Comparison of ENCODE assay signal across 8 cellular contexts in genomic region chr10:60778214-60778977, GRCh38. TPM values are rescaled to one million over a fixed set of nuclear protein-coding genes. Genes with fewer than 3 reads are reported as not detected.
DNase-seq lines count a peak whose midpoint lies in the region; FAIRE-seq and TF ChIP-seq lines count a peak whose summit lies in the region.

Gene CDK1 (plus strand): TSS chr10:60778478. CDS start chr10:60780166, 1,688 bp downstream.

- H2BK5ac ChIP-seq in H1 (ENCODE audit: low read depth, low read length) (peak within 1 kb of the TSS; percentile 83; the same call in 1 of the 2 replicates), mesenchymal stem cell (ENCODE audit: low read depth, low read length, poor library complexity, severe bottlenecking) (no peak within 1 kb of the TSS)

- H3K27ac ChIP-seq in H1 (ENCODE audit: low read depth, low read length) (peak within 1 kb of the TSS; percentile 89), mesenchymal stem cell (ENCODE audit: low read length, poor library complexity, severe bottlenecking) (peak within 1 kb of the TSS; percentile 38)

- H2AFZ ChIP-seq in H1 (ENCODE audit: low read length), result peak within 1 kb of the TSS; percentile 97
- peak within 1 kb of the TSS; percentile 71 for H2AFZ ChIP-seq in mesenchymal stem cell (ENCODE audit: low read depth, low read length)

- TF ChIP-seq CTCF in GM20000 (IDR thresholded peaks at IDR 0.05; ENCODE audit: extremely low read depth, missing control alignments), result no peak
- TF ChIP-seq CTCF in H1 (IDR thresholded peaks at IDR 0.05; ENCODE audit: control extremely low read depth in 1 of 3, insufficient read depth in 1 of 3, low read depth in 1 of 3, low read length in 3 of 3), result no peak

- CTCF ChIA-PET in activated CD8-positive, alpha-beta memory T cell treated with anti-CD3 and anti-CD28 coated beads for 36 hours (lab: Charles Lee), result no interaction called here
- CTCF ChIA-PET in H1 (lab: Charles Lee; ENCODE audit: partially characterized antibody), result interaction anchor here (0.7 to 1.9 kb wide), 3 partner anchors 10 to 325 kb away, joined by 3 to 6 read pairs (median 3); no protein-coding TSS in a partner anchor

- peaks cover 2 to 6% of the 10 kb centered on the region in 2 experiments for H4K20me1 ChIP-seq in H1 (replicated peaks in 1 of 2; ENCODE audit: control insufficient read depth in 1 of 2, insufficient read depth in 2 of 2, low read length in 2 of 2)

- whole genome bisulfite sequencing in H1 (ENCODE audit: extremely low coverage in 1 of 2, insufficient coverage in 1 of 2, insufficient read length in 1 of 2, insufficient replicate concordance in 2 of 2, low coverage in 1 of 2, low lambda C conversion rate in 2 of 2, missing lambda C conversion rate in 1 of 2), 2 experiments, result 0% methylated on average over 46 of the region's 59 CpGs; no CpG with 5 or more reads in 1 of the 2 experiments
- under 1% methylated on average over 56 of the region's 59 CpGs for WGBS in mesenchymal stem cell

- no peak within 1 kb of the TSS for H2AK5ac ChIP-seq in H1 (ENCODE audit: low read depth, low read length)
- H2AK5ac ChIP-seq in mesenchymal stem cell (ENCODE audit: low read length, severe bottlenecking), result no peak within 1 kb of the TSS

- no peak within 1 kb of the TSS for H2BK15ac ChIP-seq in H1 (ENCODE audit: low read length)
- H2BK15ac ChIP-seq in mesenchymal stem cell (ENCODE audit: low read depth, poor library complexity, severe bottlenecking), result no peak within 1 kb of the TSS

- H3K79me1 ChIP-seq in H1 (ENCODE audit: low read depth, low read length) (no peaks in the 10 kb centered on the region), mesenchymal stem cell (replicated peaks; ENCODE audit: low read length, poor library complexity, severe bottlenecking) (no peaks in the 10 kb centered on the region)

- H3K4me3 ChIP-seq in H1 (ENCODE audit: extremely low read depth in 1 of 4, insufficient read depth in 2 of 4, low read depth in 3 of 4, low read length in 4 of 4) (peak within 1 kb of the TSS; percentile 80 to 99 (median 82)), mesenchymal stem cell (ENCODE audit: insufficient read depth in 1 of 2, low read depth in 1 of 2, low read length in 2 of 2) (peak within 1 kb of the TSS; percentile 65 to 88)

- H4K5ac ChIP-seq in H1 (ENCODE audit: insufficient read length, low read depth, low read length), result peak within 1 kb of the TSS; percentile 50

- H3K4me2 ChIP-seq in H1 (ENCODE audit: insufficient read depth in 1 of 2, low read depth in 2 of 2, low read length in 2 of 2), result peak within 1 kb of the TSS; percentile 61 to 69
- H3K4me2 ChIP-seq in mesenchymal stem cell (ENCODE audit: low read length, poor library complexity, severe bottlenecking), result peak within 1 kb of the TSS; percentile 100

- H2BK12ac ChIP-seq in H1 (ENCODE audit: low read depth, low read length) (no peak within 1 kb of the TSS), mesenchymal stem cell (ENCODE audit: low read length in 2 of 2) (peak within 1 kb of the TSS in 1 of 2 experiments; percentile 11)

- H3K23me2 ChIP-seq in H1 (ENCODE audit: low read depth, low read length), result no peaks in the 10 kb centered on the region

- H3K18ac ChIP-seq in H1 (ENCODE audit: extremely low read depth, low read length) (peak within 1 kb of the TSS; percentile 88; the same call in 1 of the 2 replicates), mesenchymal stem cell (ENCODE audit: low read depth in 1 of 2, low read length in 2 of 2) (peak within 1 kb of the TSS; percentile 43 to 62)

- peak within 1 kb of the TSS; percentile 51 for H4K91ac ChIP-seq in H1 (replicated peaks; ENCODE audit: insufficient read length, low read length)
- H4K91ac ChIP-seq in mesenchymal stem cell (ENCODE audit: low read length), result no peak within 1 kb of the TSS

- no peak for TF ChIP-seq RAD21 in H1 (IDR thresholded peaks at IDR 0.05 in 1 of 2, conservative IDR thresholded peaks at IDR 0.05 in 1 of 2; ENCODE audit: low read depth in 2 of 2, low read length in 2 of 2)

- no peak for TF ChIP-seq EP300 in H1 (IDR thresholded peaks at IDR 0.05; ENCODE audit: borderline replicate concordance in 1 of 2, low read depth in 2 of 2, low read length in 2 of 2)

- POLR2A ChIA-PET in activated CD8-positive, alpha-beta memory T cell treated with anti-CD3 and anti-CD28 coated beads for 36 hours (lab: Charles Lee), result interaction anchor here (0.5 kb wide), 1 partner anchor 1411 kb away, joined by 4 read pairs; no protein-coding TSS in a partner anchor
- POLR2A ChIA-PET in H1 (lab: Charles Lee; ENCODE audit: partially characterized antibody), result interaction anchor here (0.6 to 3.7 kb wide), 15 partner anchors 10 to 907 kb away, joined by 3 to 24 read pairs (median 4); no protein-coding TSS in a partner anchor

- H3K14ac ChIP-seq in H1 (ENCODE audit: insufficient read length) (no peak within 1 kb of the TSS), mesenchymal stem cell (ENCODE audit: low read length in 2 of 2) (no peak within 1 kb of the TSS)

- H3K36me3 ChIP-seq in H1 (ENCODE audit: control insufficient read depth in 2 of 4, insufficient read depth in 4 of 4, low read length in 3 of 4) (peaks cover 0 to 33% (median 4%) of the 10 kb centered on the region in 4 experiments; a peak in 5 of 8 replicates), mesenchymal stem cell (ENCODE audit: control insufficient read depth in 1 of 2, insufficient read depth in 2 of 2, low read depth in 1 of 2, low read length in 2 of 2) (no peaks in the 10 kb centered on the region)

- H4K8ac ChIP-seq in H1 (ENCODE audit: extremely low read depth, insufficient read depth, low read length), result peak within 1 kb of the TSS; percentile 77; the same call in 1 of the 2 replicates
- peak within 1 kb of the TSS; percentile 85 for H4K8ac ChIP-seq in mesenchymal stem cell (ENCODE audit: low read length)

- H3K56ac ChIP-seq in H1 (replicated peaks; ENCODE audit: insufficient read length, low read depth, low read length), result peak within 1 kb of the TSS; percentile 94

- peaks cover 19 to 48% of the 10 kb centered on the region in 2 experiments; a peak in 3 of 4 replicates for H3K79me2 ChIP-seq in H1 (ENCODE audit: control insufficient read depth in 1 of 2, insufficient read depth in 2 of 2, low read length in 2 of 2)

- no peaks in the 10 kb centered on the region for H3K27me3 ChIP-seq in H1 (replicated peaks in 1 of 4; ENCODE audit: control insufficient read depth in 3 of 4, extremely low read depth in 1 of 4, insufficient read depth in 3 of 4, low read length in 3 of 4)
- no peaks in the 10 kb centered on the region for H3K27me3 ChIP-seq in mesenchymal stem cell (ENCODE audit: control insufficient read depth in 1 of 2, insufficient read depth in 1 of 2, low read length in 2 of 2)

- H3K4me1 ChIP-seq in H1 (replicated peaks in 1 of 4; ENCODE audit: control insufficient read depth in 3 of 4, insufficient read depth in 4 of 4, low read length in 3 of 4) (peaks cover 0 to 8% (median under 1%) of the 10 kb centered on the region in 4 experiments; a peak in 2 of 7 replicates), mesenchymal stem cell (ENCODE audit: control insufficient read depth, insufficient read depth, low read depth, low read length) (peaks cover 6% of the 10 kb centered on the region)

- DNase-seq in COLO668 (lab: John Stamatoyannopoulos, UW; ENCODE audit: unreplicated experiment) (peak; percentile 96), GM20000 (ENCODE audit: low spot score) (peak; percentile 95), HT-29 (ENCODE audit: low spot score) (peak; percentile 99), NOMO-1 (lab: John Stamatoyannopoulos, UW; ENCODE audit: unreplicated experiment in 2 of 2) (peak; percentile 95 to 97), H1 (ENCODE audit: low read depth in 1 of 2, low spot score in 2 of 2) (peak; percentile 93 to 94), mesenchymal stem cell (peak; percentile 99)
- peak; percentile 85 for DNase-seq in stimulated activated CD8-positive, alpha-beta memory T cell treated with anti-CD3 and anti-CD28 coated beads, Interleukin-12 subunit alpha, Interleukin-12 subunit beta, amount 100 ng/mL, for 4 hours (ENCODE audit: low read depth)

- peak; percentile 90 to 93 for TF ChIP-seq POLR2A in H1 (IDR thresholded peaks at IDR 0.05; ENCODE audit: control extremely low read depth in 1 of 2, low read depth in 2 of 2, low read length in 2 of 2)

- H3K4ac ChIP-seq in H1 (replicated peaks; ENCODE audit: insufficient read length, low read depth, low read length) (no peak within 1 kb of the TSS), mesenchymal stem cell (ENCODE audit: low read depth in 1 of 2, low read length in 2 of 2) (peak within 1 kb of the TSS in 1 of 2 experiments; percentile 87)

- H2BK120ac ChIP-seq in H1 (replicated peaks; ENCODE audit: low read depth, low read length), result no peak within 1 kb of the TSS
- H2BK120ac ChIP-seq in mesenchymal stem cell (ENCODE audit: low read depth, low read length), result peak within 1 kb of the TSS; percentile 2

- H2BK20ac ChIP-seq in H1 (ENCODE audit: low read length), result no peak within 1 kb of the TSS

- FAIRE-seq in H1 (lab: Jason Lieb, UNC), result peak; percentile 88

- H3K9ac ChIP-seq in H1 (replicated peaks in 1 of 4; ENCODE audit: extremely low read depth in 1 of 4, low read depth in 3 of 4, low read length in 3 of 4) (peak within 1 kb of the TSS; percentile 84 to 94 (median 88)), mesenchymal stem cell (ENCODE audit: low read length) (peak within 1 kb of the TSS; percentile 94)

- no peak within 1 kb of the TSS for H3K23ac ChIP-seq in H1 (ENCODE audit: insufficient read length)
- peak within 1 kb of the TSS in 1 of 2 experiments; percentile 72 for H3K23ac ChIP-seq in mesenchymal stem cell (ENCODE audit: low read length in 2 of 2)

- no peaks in the 10 kb centered on the region for H3K9me3 ChIP-seq in H1 (ENCODE audit: insufficient read depth in 2 of 2, low read depth in 1 of 2, low read length in 1 of 2)
- no peaks in the 10 kb centered on the region for H3K9me3 ChIP-seq in mesenchymal stem cell (ENCODE audit: control insufficient read depth, low read length)

TF ChIP-seq in H1, 55 proteins besides CTCF, POLR2A, EP300 and RAD21 (continues in another document):
- no peak for TF ChIP-seq BRCA1 (IDR thresholded peaks at IDR 0.05; ENCODE audit: low read depth, low read length)

RNA-seq across cellular contexts. Expression of gene CDK1, which starts in this region (rescaled TPM):
- 36.2 and 46.5 TPM in 2 replicates for total RNA-seq in HT-29 (2014; rRNA removed; shearing (Covaris generic))
- 10 to 100 TPM; 77.5 to 78.0 TPM for total RNA-seq in activated CD8-positive, alpha-beta memory T cell treated with anti-CD3 and anti-CD28 coated beads for 36 hours
- 98.8 and 111 TPM in 2 replicates for total RNA-seq in H1 (2021; fragmentation: NEBNext Ultra II Directional; extraction: Animal tissue kit (Norgen Biotek cat#: 25700))
- 15.1 and 29.4 TPM in 2 replicates for polyA plus RNA-seq in H1 (2011; rRNA removed)
- polyA plus RNA-seq in H1 (2011; cell fraction: cytosol; rRNA removed), result 47.5 TPM
- 13.0 TPM for polyA plus RNA-seq in H1 (2011; cell fraction: nucleus; rRNA removed)
- polyA plus RNA-seq in H1 (2012, experiment 1 of 2), result 32.5 to 64.9 TPM (median 36.1 TPM) in 4 replicates
- polyA plus RNA-seq in H1 (2012, experiment 2 of 2), result 13.2 TPM
- 69.2 TPM for polyA plus RNA-seq in H1 (2013, experiment 1 of 2)
- 69.7 TPM for polyA plus RNA-seq in H1 (2013, experiment 2 of 2)
- polyA minus RNA-seq in H1 (2011; rRNA and poly(A)+ RNA removed), result 18.4 and 28.0 TPM in 2 replicates
- 18.0 TPM for polyA minus RNA-seq in H1 (2011; cell fraction: cytosol; rRNA and poly(A)+ RNA removed)
- 31.8 TPM for polyA minus RNA-seq in H1 (2011; cell fraction: nucleus; rRNA and poly(A)+ RNA removed)
- 12.3 TPM for polyA plus RNA-seq in mesenchymal stem cell (2013, experiment 1 of 2)
- 13.6 TPM for polyA plus RNA-seq in mesenchymal stem cell (2013, experiment 2 of 2)

Comparison
In these comparisons a context has a peak if more than half of its experiments do, and no peak if none do; other contexts are left out.
1. Peak in every context shown above with its lines: DNase-seq, H3K4me3 ChIP-seq and H3K27ac ChIP-seq.